Comparison of ENCODE assay signal across 29 cellular contexts in genomic region chr2:49005261-49005660, GRCh38.
"Had no signal": no experiment of that assay in that cellular context is flagged by ENCODE, and none has a peak within 500 bp of the region (broad histone marks: within the 10 kb centered on the region; RNA-seq: fewer than 3 reads in every experiment).

No MANE protein-coding gene starts in this region.

- H3K4me1 ChIP-seq: neural progenitor cell, prostate gland, tibial artery had no signal

- ATAC-seq: left colon; left lung; lower lobe of right lung; naive thymus-derived CD8-positive, alpha-beta T cell; right cardiac atrium; sciatic nerve; stimulated activated naive B cell treated with anti-CD40 and anti-IgM and Interleukin-4, amounts not matched to agents 10 μg/mL and 1 μg/mL and 100 μg/mL, for 72 hours; stimulated activated naive CD8-positive, alpha-beta T cell treated with anti-CD3 and anti-CD28 coated beads, Interleukin-15, Interleukin-2, amounts not matched to agents 100 U/mL and 50 U/mL, for 24 hours; upper lobe of right lung had no signal

- H3K4me3 ChIP-seq: left lung, lower lobe of right lung, neural progenitor cell, prostate gland, skin epidermis, stomach, thoracic aorta, tibial artery, upper lobe of right lung had no signal

- H2AFZ ChIP-seq: neural progenitor cell had no signal

- H3K36me3 ChIP-seq: left lung, lower lobe of right lung, neural progenitor cell, neutrophil, prostate gland, stomach, thoracic aorta, tibial artery, upper lobe of right lung had no signal

- H3K9me3 ChIP-seq: left lung, lower lobe of right lung, neutrophil, prostate gland, stomach, thoracic aorta, tibial artery, upper lobe of right lung had no signal

- H3K4me2 ChIP-seq: neural progenitor cell had no signal

- DNase-seq: hypothalamus; immature natural killer cell; kidney; left colon; left lung; lower lobe of right lung; mammary epithelial cell; mesenchymal stem cell; naive thymus-derived CD8-positive, alpha-beta T cell; occipital lobe; posterior cingulate gyrus; retina; right cardiac atrium; stimulated activated CD4-positive, alpha-beta T cell treated with anti-CD3 and anti-CD28 coated beads, Interleukin-12 subunit alpha, Interleukin-12 subunit beta, amount 100 ng/mL, for 4 hours; stimulated activated CD4-positive, alpha-beta T cell treated with anti-CD3 and anti-CD28 coated beads, Interleukin-15, amount 100 ng/mL, for 24 hours; stimulated activated CD4-positive, alpha-beta T cell treated with anti-CD3 and anti-CD28 coated beads, Interleukin-2, amount 100 ng/mL, for 24 hours; stimulated activated CD4-positive, alpha-beta T cell treated with anti-CD3 and anti-CD28 coated beads, Interleukin-4, amount 100 ng/mL, for 1 hour; stimulated activated naive B cell treated with anti-CD40 and anti-IgM and Interleukin-4, amounts not matched to agents 10 μg/mL and 1 μg/mL and 100 μg/mL, for 72 hours; stimulated activated naive CD8-positive, alpha-beta T cell treated with anti-CD3 and anti-CD28 coated beads, Interleukin-15, Interleukin-2, amounts not matched to agents 100 U/mL and 50 U/mL, for 24 hours; stomach; tibial artery; trophoblast cell; upper lobe of right lung had no signal

- H3K27me3 ChIP-seq: left lung, neural progenitor cell, neutrophil, stomach, tibial artery, upper lobe of right lung had no signal

- H3K27ac ChIP-seq: left lung, lower lobe of right lung, neural progenitor cell, neutrophil, prostate gland, skin epidermis, stomach, thoracic aorta, tibial artery, upper lobe of right lung had no signal

- H3K9ac ChIP-seq: neural progenitor cell had no signal
